18 cellular contexts compared by ENCODE assay signal in genomic region chr1:70318191-70318590, GRCh38.
A peak's percentile ranks its signal among the peaks of the same experiment; 100 is the strongest.
DNase-seq lines count a peak whose midpoint lies in the region; FAIRE-seq and TF ChIP-seq lines count a peak whose summit lies in the region.
"Had no signal": no experiment of that assay in that cellular context is flagged by ENCODE, and none has a peak within 500 bp of the region (broad histone marks: within the 10 kb centered on the region; RNA-seq: fewer than 3 reads in every experiment).

No MANE protein-coding gene starts in this region.

- H3K27ac ChIP-seq in SK-N-MC = peak overlapping the region; percentile 21; the same call in 1 of the 2 replicates
- H3K27ac ChIP-seq: SJSA1 had no signal

- FAIRE-seq in H54 (lab: Jason Lieb, UNC) = peak; percentile 23
- FAIRE-seq: GM12892 had no signal

- H3K9ac ChIP-seq in SK-N-MC (ENCODE audit: insufficient read length) = no peak overlapping the region

- H3K36me3 ChIP-seq in SK-N-MC (ENCODE audit: insufficient read depth, low read length) = peaks cover 9% of the 10 kb centered on the region

- H3K9me3 ChIP-seq in SK-N-MC (ENCODE audit: low read depth, low read length) = no peaks in the 10 kb centered on the region
- H3K9me3 ChIP-seq: SJSA1 had no signal

- TF ChIP-seq POLR2A in H54 (IDR thresholded peaks at IDR 0.05; ENCODE audit: low read depth, low read length) = no peak

- no peak overlapping the region for H3K4me3 ChIP-seq in SK-N-MC
- H3K4me3 ChIP-seq: SJSA1 had no signal

- DNase-seq in H54 (ENCODE audit: insufficient read length, low spot score) (no peak), SK-N-MC (ENCODE audit: low read depth, low spot score) (no peak), kidney tubule cell (ENCODE audit: low spot score) (peak; percentile 25), NCI-H1694 (lab: John Stamatoyannopoulos, UW) (no peak), RPMI8226 (no peak), NCI-H1092 (lab: John Stamatoyannopoulos, UW) (no peak)
- DNase-seq in stimulated activated CD4-positive, alpha-beta T cell treated with anti-CD3 and anti-CD28 coated beads, Interleukin-1b, Interleukin-23, amount 100 ng/mL, for 48 hours = no peak
- DNase-seq: CD4-positive, CD25-positive, alpha-beta regulatory T cell; DMS153; GOT3; Karpas-422; NCI-H1417 treated with DMSO at 0.1 percent for 48 hours; NCI-H2029; NCI-H2227 treated with DMSO at 0.1 percent for 48 hours; NCI-H510A treated with DMSO at 0.1 percent for 48 hours; NCI-H748 treated with DMSO at 0.1 percent for 48 hours had no signal
